ENCODE assay signal across 9 cellular contexts in the genomic region with DNA sequence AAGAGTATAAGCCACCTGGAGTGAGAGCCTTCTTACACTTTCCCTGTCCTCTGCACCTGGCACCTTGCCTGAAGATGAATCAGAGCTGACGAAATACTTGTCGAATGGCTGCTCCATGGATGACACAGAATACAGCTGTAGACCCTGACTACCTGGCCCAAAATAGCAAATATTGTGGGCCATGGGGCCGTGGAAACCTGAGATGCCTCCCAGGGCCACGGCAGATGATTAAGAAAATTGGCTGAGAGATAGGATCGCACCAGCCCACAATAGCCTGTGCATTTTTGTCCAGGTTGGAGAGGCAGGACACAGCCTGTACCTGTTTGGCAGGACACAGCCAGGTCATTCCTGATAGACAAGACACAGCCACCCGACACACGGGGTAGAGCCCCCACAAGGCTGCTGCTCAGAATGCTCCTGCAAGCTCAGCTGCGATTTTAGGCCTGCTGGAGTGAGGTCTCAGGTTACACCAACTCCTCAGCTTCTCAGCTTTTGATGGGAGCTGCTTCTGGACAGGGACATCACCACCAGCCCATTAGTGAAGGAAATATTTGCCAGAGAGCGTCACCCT. TPM values are rescaled to one million over a fixed set of nuclear protein-coding genes. Genes with fewer than 3 reads are reported as not detected.
DNase-seq lines count a peak whose midpoint lies in the region; ATAC-seq and TF ChIP-seq lines count a peak whose summit lies in the region.
"Had no signal": no experiment of that assay in that cellular context is flagged by ENCODE, and none has a peak within 500 bp of the region (broad histone marks: within the 10 kb centered on the region; RNA-seq: fewer than 3 reads in every experiment).

No MANE protein-coding gene starts in this region.

- no peaks in the 10 kb centered on the region for H3K36me3 Mint-ChIP-seq in chondrocyte (ENCODE audit: low read depth)

- DNase-seq in EL (peak; percentile 83), NCI-H2171 (lab: John Stamatoyannopoulos, UW) (peak; percentile 46), chondrocyte (ENCODE audit: low spot score) (no peak), myocyte (ENCODE audit: low read depth) (peak; percentile 95)
- DNase-seq in stimulated activated CD4-positive, alpha-beta T cell treated with anti-CD3 and anti-CD28 coated beads, Interleukin-1b, Interleukin-23, amount 100 ng/mL, for 48 hours = no peak
- DNase-seq in activated CD4-positive, alpha-beta T cell treated with anti-CD3 and anti-CD28 coated beads for 4 hours = no peak
- DNase-seq: activated gamma-delta T cell treated with Interleukin-2 at 50 U/mL for 16 hours had no signal

- no peak for TF ChIP-seq CTCF in chondrocyte (IDR thresholded peaks at IDR 0.05)

- H3K27ac Mint-ChIP-seq in chondrocyte (ENCODE audit: unreplicated experiment) = peak overlapping the region; percentile 86

- peaks cover 76% of the 10 kb centered on the region for H3K4me1 Mint-ChIP-seq in chondrocyte (ENCODE audit: low read depth)

- H3K9me3 Mint-ChIP-seq in chondrocyte (ENCODE audit: low read depth) = peaks cover 4% of the 10 kb centered on the region

- no peaks in the 10 kb centered on the region for H3K27me3 Mint-ChIP-seq in chondrocyte (ENCODE audit: low read depth)

- ATAC-seq in HG03135 (IDR thresholded peaks at IDR 0.05; ENCODE audit: unreplicated experiment) (no peak), GM18907 (IDR thresholded peaks at IDR 0.05; ENCODE audit: unreplicated experiment) (no peak)

- H3K4me3 Mint-ChIP-seq in chondrocyte (ENCODE audit: unreplicated experiment) = no peak overlapping the region

RNA-seq across cellular contexts. Expression of gene TPM1, which starts 22.9 kb away (rescaled TPM):
- total RNA-seq in chondrocyte (2,291 to 2,367 TPM (median 2,332 TPM) in 3 replicates), myocyte (4,103 and 4,525 TPM in 2 replicates)
- polyA plus RNA-seq in myocyte (2012) = 3,640 TPM

Comparison
In these comparisons a context has a peak if more than half of its experiments do, and no peak if none do; other contexts are left out.
1. DNase-seq: peak in EL (single experiment), NCI-H2171 (single experiment) and myocyte (single experiment); none in chondrocyte (single experiment), stimulated activated CD4-positive, alpha-beta T cell treated with anti-CD3 and anti-CD28 coated beads, Interleukin-1b, Interleukin-23, amount 100 ng/mL, for 48 hours (single experiment) and activated CD4-positive, alpha-beta T cell treated with anti-CD3 and anti-CD28 coated beads for 4 hours (0 of 2).